1 cellular context compared by ENCODE assay signal in the genomic region with DNA sequence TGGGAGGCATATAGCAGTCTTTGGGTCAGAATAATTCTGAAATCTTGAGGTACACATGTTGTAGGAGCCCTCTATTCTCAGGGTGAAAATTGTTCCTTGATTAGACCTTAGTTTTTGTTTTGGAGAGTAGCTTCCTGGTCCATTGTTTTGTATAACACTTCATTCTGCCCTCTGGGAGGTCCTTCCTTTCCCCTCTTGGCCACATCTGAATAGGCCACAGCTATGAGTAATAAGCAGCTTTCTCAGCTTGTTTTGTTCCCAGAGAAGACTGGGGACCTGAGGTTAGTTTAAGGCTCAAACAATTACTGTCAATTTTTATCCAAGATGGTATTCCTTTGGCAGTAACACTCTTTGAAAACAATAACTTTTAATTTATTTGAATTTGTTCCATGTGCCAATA.
TF ChIP-seq lines count a peak whose summit lies in the region.

No MANE protein-coding gene starts in this region.

TF ChIP-seq in WTC11, 78 proteins besides CTCF, POLR2A, EP300 and RAD21 (continued from another document):
- TF ChIP-seq PREB (CRISPR knock-in tag; IDR thresholded peaks at IDR 0.05; ENCODE audit: borderline replicate concordance): no peak
- no peak for TF ChIP-seq ARID4B (CRISPR knock-in tag; IDR thresholded peaks at IDR 0.05; ENCODE audit: borderline replicate concordance)
- TF ChIP-seq TCF7 (CRISPR knock-in tag; IDR thresholded peaks at IDR 0.05; ENCODE audit: low read depth): no peak
- no peak for TF ChIP-seq JAZF1 (CRISPR knock-in tag; IDR thresholded peaks at IDR 0.05)
- TF ChIP-seq ZNF219 (CRISPR knock-in tag; IDR thresholded peaks at IDR 0.05; ENCODE audit: borderline replicate concordance): no peak
- TF ChIP-seq, protein P1, sequence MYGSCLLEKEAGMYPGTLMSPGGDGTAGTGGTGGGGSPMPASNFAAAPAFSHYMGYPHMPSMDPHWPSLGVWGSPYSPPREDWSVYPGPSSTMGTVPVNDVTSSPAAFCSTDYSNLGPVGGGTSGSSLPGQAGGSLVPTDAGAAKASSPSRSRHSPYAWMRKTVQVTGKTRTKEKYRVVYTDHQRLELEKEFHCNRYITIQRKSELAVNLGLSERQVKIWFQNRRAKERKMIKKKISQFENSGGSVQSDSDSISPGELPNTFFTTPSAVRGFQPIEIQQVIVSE (CRISPR knock-in tag; IDR thresholded peaks at IDR 0.05; ENCODE audit: borderline replicate concordance): no peak
- no peak for TF ChIP-seq TEAD1 (CRISPR knock-in tag; IDR thresholded peaks at IDR 0.05)
- no peak for TF ChIP-seq OVOL2 (CRISPR knock-in tag; IDR thresholded peaks at IDR 0.05; ENCODE audit: borderline replicate concordance)
